In the genomic region with DNA sequence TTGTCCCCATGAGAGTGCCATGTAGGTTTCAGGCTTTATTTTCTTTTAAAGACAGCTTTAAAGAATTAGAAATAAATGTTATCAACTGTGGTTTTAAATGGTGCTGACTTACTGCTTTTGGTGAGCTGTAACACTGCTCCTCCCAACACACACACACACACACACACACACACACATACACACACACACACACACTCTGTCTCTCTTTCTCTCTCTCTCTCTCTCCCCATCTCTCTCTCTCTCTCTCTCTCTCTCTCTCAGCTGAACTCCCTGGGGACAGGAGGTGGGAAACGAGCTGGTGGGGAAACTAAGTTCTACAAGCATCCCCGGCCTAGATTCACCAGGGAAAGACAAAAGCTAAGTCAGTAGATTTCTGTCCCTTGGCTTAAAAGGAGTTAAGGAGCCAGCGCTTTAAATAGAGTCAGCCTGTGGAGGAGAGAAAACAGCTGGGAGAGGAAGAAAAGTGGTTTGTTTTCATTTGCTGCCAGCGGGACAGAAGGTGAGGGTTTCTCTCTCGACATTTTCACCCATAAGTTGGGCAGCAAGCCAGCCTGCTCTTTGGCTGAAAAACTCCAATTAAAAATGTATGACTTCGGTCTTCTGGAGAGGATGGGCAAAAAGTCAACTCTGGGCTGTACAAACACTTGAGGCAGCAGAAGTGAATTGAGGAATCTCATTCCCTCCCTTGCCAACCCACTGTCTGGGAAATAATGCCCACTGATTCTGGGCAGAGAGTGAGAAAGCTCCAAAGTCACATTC, we compare ENCODE assay signal across 33 cellular contexts. TPM values are rescaled to one million over a fixed set of nuclear protein-coding genes. Genes with fewer than 3 reads are reported as not detected.
DNase-seq lines count a peak whose midpoint lies in the region; ATAC-seq and TF ChIP-seq lines count a peak whose summit lies in the region.
"Had no signal": no experiment of that assay in that cellular context is flagged by ENCODE, and none has a peak within 500 bp of the region (broad histone marks: within the 10 kb centered on the region; RNA-seq: fewer than 3 reads in every experiment).

No MANE protein-coding gene starts in this region.

- intact Hi-C loops in upper lobe of right lung (cut with DNase I), result no loop called here

- DNase-seq in NCI-H2171 treated with DMSO at 0.1 percent for 48 hours (lab: John Stamatoyannopoulos, UW) (peak; percentile 35), NCI-H2171 (lab: John Stamatoyannopoulos, UW) (no peak), RPMI8226 (peak; percentile 87), upper lobe of right lung (peak; percentile 69), T-helper 2 cell (no peak)
- DNase-seq: 8988T; activated CD4-positive, CD25-positive, alpha-beta regulatory T cell treated with anti-CD3 and anti-CD28 coated beads, Interleukin-2, amount 50 U/mL, for 72 hours; activated CD8-positive, alpha-beta T cell treated with anti-CD3 and anti-CD28 coated beads for 36 hours; activated effector memory CD4-positive, alpha-beta T cell treated with Interleukin-2 at 50 U/mL for 16 hours; activated naive CD8-positive, alpha-beta T cell treated with anti-CD3 and anti-CD28 coated beads, Interleukin-2, amount 10 ng/mL, durations not matched to agents 7 days and 5 days; activated T-cell treated with anti-CD3 and anti-CD28 coated beads for 4 hours; CD4-positive, CD25-positive, alpha-beta regulatory T cell; HFFc6; MM.1S; NCI-H1436 treated with DMSO at 0.1 percent for 48 hours; NCI-H2227 treated with DMSO at 0.1 percent for 48 hours; nucleus accumbens; Peyer's patch; stimulated activated CD4-positive, alpha-beta T cell treated with anti-CD3 and anti-CD28 coated beads, Interleukin-4, amount 100 ng/mL, for 1 hour; stimulated activated naive CD4-positive, alpha-beta T cell; T-cell; tibial artery had no signal

- ATAC-seq in upper lobe of right lung, result peak; percentile 68
- ATAC-seq in HG03571 (IDR thresholded peaks at IDR 0.05; ENCODE audit: unreplicated experiment), result no peak
- no peak for ATAC-seq in HG03196 (IDR thresholded peaks at IDR 0.05; ENCODE audit: unreplicated experiment)
- ATAC-seq: activated CD8-positive, alpha-beta T cell treated with anti-CD3 and anti-CD28 coated beads for 36 hours; K562; T-cell had no signal

- H3K4me3 Mint-ChIP-seq in nephron, result peak overlapping the region in 1 of 3 experiments; percentile 25
- H3K4me3 Mint-ChIP-seq: activated CD8-positive, alpha-beta T cell treated with anti-CD3 and anti-CD28 coated beads for 36 hours; activated naive CD8-positive, alpha-beta T cell treated with anti-CD3 and anti-CD28 coated beads, Interleukin-2, amount 10 ng/mL, durations not matched to agents 7 days and 5 days; CD4-positive, CD25-positive, alpha-beta regulatory T cell; HFFc6; memory B cell; T-cell had no signal

- H3K4me1 ChIP-seq in upper lobe of right lung, result peaks cover 12% of the 10 kb centered on the region
- H3K4me1 ChIP-seq: Peyer's patch, SJSA1 had no signal

- no peaks in the 10 kb centered on the region for H3K36me3 ChIP-seq in upper lobe of right lung
- H3K36me3 ChIP-seq: Peyer's patch, SJSA1, tibial artery had no signal

- TF ChIP-seq CTCF in nephron (IDR thresholded peaks at IDR 0.05; ENCODE audit: unreplicated experiment in 3 of 3) (no peak), upper lobe of right lung (IDR thresholded peaks at IDR 0.05) (no peak)

- H3K27me3 Mint-ChIP-seq in nephron (ENCODE audit: low read depth), result peaks cover 4% of the 10 kb centered on the region
- H3K27me3 Mint-ChIP-seq: activated CD8-positive, alpha-beta T cell treated with anti-CD3 and anti-CD28 coated beads for 36 hours; activated naive CD8-positive, alpha-beta T cell treated with anti-CD3 and anti-CD28 coated beads, Interleukin-2, amount 10 ng/mL, durations not matched to agents 7 days and 5 days; CD4-positive, CD25-positive, alpha-beta regulatory T cell; memory B cell; T-cell had no signal

- no peaks in the 10 kb centered on the region for H3K27me3 ChIP-seq in upper lobe of right lung
- H3K27me3 ChIP-seq: Peyer's patch, SJSA1, tibial artery had no signal

- H3K27ac ChIP-seq in upper lobe of right lung, result no peak overlapping the region
- H3K27ac ChIP-seq: dorsolateral prefrontal cortex, Peyer's patch, SJSA1, tibial artery had no signal

- H3K4me1 Mint-ChIP-seq in nephron, result peaks cover 16% of the 10 kb centered on the region
- H3K4me1 Mint-ChIP-seq: activated naive CD8-positive, alpha-beta T cell treated with anti-CD3 and anti-CD28 coated beads, Interleukin-2, amount 10 ng/mL, durations not matched to agents 7 days and 5 days; CD4-positive, CD25-positive, alpha-beta regulatory T cell; memory B cell; T-cell had no signal

- peak overlapping the region; percentile 67 to 87 (median 86) for H3K27ac Mint-ChIP-seq in nephron
- H3K27ac Mint-ChIP-seq: activated CD8-positive, alpha-beta T cell treated with anti-CD3 and anti-CD28 coated beads for 36 hours; activated naive CD8-positive, alpha-beta T cell treated with anti-CD3 and anti-CD28 coated beads, Interleukin-2, amount 10 ng/mL, durations not matched to agents 7 days and 5 days; CD4-positive, CD25-positive, alpha-beta regulatory T cell; HFFc6; memory B cell; T-cell had no signal

- peaks cover 46% of the 10 kb centered on the region for H3K9me3 Mint-ChIP-seq in nephron

- H3K9me3 ChIP-seq in upper lobe of right lung, result no peaks in the 10 kb centered on the region
- H3K9me3 ChIP-seq: Peyer's patch, tibial artery had no signal

- H3K4me3 ChIP-seq in upper lobe of right lung, result no peak overlapping the region
- H3K4me3 ChIP-seq: dorsolateral prefrontal cortex, K562, Peyer's patch, SJSA1, tibial artery had no signal

- H3K36me3 Mint-ChIP-seq in nephron (ENCODE audit: low read depth), result no peaks in the 10 kb centered on the region
- H3K36me3 Mint-ChIP-seq: activated naive CD8-positive, alpha-beta T cell treated with anti-CD3 and anti-CD28 coated beads, Interleukin-2, amount 10 ng/mL, durations not matched to agents 7 days and 5 days; CD4-positive, CD25-positive, alpha-beta regulatory T cell; T-cell had no signal

RNA-seq across cellular contexts. Expression of gene CBLN4, which starts 27.4 kb away (rescaled TPM):
- total RNA-seq in upper lobe of right lung, result 1.5 TPM
- total RNA-seq: activated CD8-positive, alpha-beta T cell treated with anti-CD3 and anti-CD28 coated beads for 36 hours; activated naive CD8-positive, alpha-beta T cell treated with anti-CD3 and anti-CD28 coated beads, Interleukin-2, amount 10 ng/mL, durations not matched to agents 7 days and 5 days; CD4-positive, CD25-positive, alpha-beta regulatory T cell; G401; glomerular endothelial cell; HFFc6; K562; myocyte; renal cortical epithelial cell; SJSA1; T-cell had no signal

Comparison
In these comparisons a context has a peak if more than half of its experiments do, and no peak if none do; other contexts are left out.
1. DNase-seq: peak in NCI-H2171 treated with DMSO at 0.1 percent for 48 hours (single experiment), RPMI8226 (single experiment) and upper lobe of right lung (single experiment); none in NCI-H2171 (single experiment) and T-helper 2 cell (0 of 5).